8 cellular contexts compared by ENCODE assay signal in genomic region chr20:60057866-60058807, GRCh38.
DNase-seq lines count a peak whose midpoint lies in the region; ATAC-seq and TF ChIP-seq lines count a peak whose summit lies in the region.

No MANE protein-coding gene starts in this region.

- no peak for TF ChIP-seq POLR2A in vagina (IDR thresholded peaks at IDR 0.05)

- no peak for ATAC-seq in GM19452 (IDR thresholded peaks at IDR 0.05; ENCODE audit: unreplicated experiment)
- no peak for ATAC-seq in GM18498 (IDR thresholded peaks at IDR 0.05; ENCODE audit: unreplicated experiment)

- intact Hi-C loops in vagina (cut with DNase I): no loop called here

- peak overlapping the region; percentile 17 for H3K4me3 ChIP-seq in CD8-positive, alpha-beta memory T cell (ENCODE audit: low read length)
- H3K4me3 ChIP-seq in KMS-11 (IDR thresholded peaks at IDR 0.05; ENCODE audit: insufficient read depth, low read depth, low read length): no peak overlapping the region
- H3K4me3 ChIP-seq in mononuclear cell (ENCODE audit: low read length): peak overlapping the region; percentile 10
- H3K4me3 ChIP-seq in vagina: no peak overlapping the region

- H4K20me1 ChIP-seq in KMS-11 (ENCODE audit: insufficient read depth): no peaks in the 10 kb centered on the region

- H3K4me3 Mint-ChIP-seq in CD8-positive, alpha-beta memory T cell: peak overlapping the region; percentile 43 to 92 (median 81)

- H3K36me3 Mint-ChIP-seq in CD8-positive, alpha-beta memory T cell: no peaks in the 10 kb centered on the region

- TF ChIP-seq CTCF in KMS-11 (conservative IDR thresholded peaks at IDR 0.05; ENCODE audit: low read depth, low read length) (no peak), vagina (IDR thresholded peaks at IDR 0.05) (no peak)

- H3K27ac Mint-ChIP-seq in CD8-positive, alpha-beta memory T cell: peak overlapping the region; percentile 55 to 92 (median 87)

- CTCF ChIA-PET in CD8-positive, alpha-beta memory T cell (lab: Charles Lee): interaction anchor here (1.0 to 3.6 kb wide), 11 partner anchors 10 to 1838 kb away, joined by 3 to 23 read pairs (median 5); partner anchors contain the start of genes FAM217B and PPP1R3D

- peaks cover 55% of the 10 kb centered on the region for H3K4me1 ChIP-seq in CD8-positive, alpha-beta memory T cell (ENCODE audit: insufficient read depth, low read length)
- H3K4me1 ChIP-seq in KMS-11 (ENCODE audit: low read depth, poor library complexity, severe bottlenecking) (no peaks in the 10 kb centered on the region), mononuclear cell (ENCODE audit: insufficient read depth, low read length) (peaks cover 71% of the 10 kb centered on the region), vagina (peaks cover 30% of the 10 kb centered on the region)

- H2AFZ ChIP-seq in KMS-11 (ENCODE audit: low read depth): peak overlapping the region; percentile 39; the same call in 1 of the 2 replicates

- no peaks in the 10 kb centered on the region for H3K27me3 ChIP-seq in CD8-positive, alpha-beta memory T cell (ENCODE audit: insufficient read depth, low read length, poor library complexity, severe bottlenecking)
- H3K27me3 ChIP-seq in KMS-11 (ENCODE audit: insufficient read depth, low read depth) (no peaks in the 10 kb centered on the region), mononuclear cell (ENCODE audit: insufficient read depth, low read length) (no peaks in the 10 kb centered on the region), vagina (no peaks in the 10 kb centered on the region)

- no peaks in the 10 kb centered on the region for H3K27me3 Mint-ChIP-seq in CD8-positive, alpha-beta memory T cell

- peak; percentile 11 to 53 (median 19) for DNase-seq in CD8-positive, alpha-beta memory T cell
- DNase-seq in SIG-M5 treated with dmso at 0.1 percent for 504 hours (lab: John Stamatoyannopoulos, UW; ENCODE audit: unreplicated experiment) (peak; percentile 98), cerebellar cortex (ENCODE audit: low spot score) (peak; percentile 4), vagina (ENCODE audit: extremely low spot score in 2 of 2) (peak in 1 of 2 donors; percentile 81)

- no peaks in the 10 kb centered on the region for H3K36me3 ChIP-seq in CD8-positive, alpha-beta memory T cell (ENCODE audit: insufficient read depth, low read length)
- H3K36me3 ChIP-seq in KMS-11 (ENCODE audit: insufficient read depth) (no peaks in the 10 kb centered on the region), vagina (no peaks in the 10 kb centered on the region)

- POLR2A ChIA-PET in CD8-positive, alpha-beta memory T cell (lab: Charles Lee): no interaction called here

- no peaks in the 10 kb centered on the region for H3K9me3 ChIP-seq in CD8-positive, alpha-beta memory T cell (ENCODE audit: low read length)
- H3K9me3 ChIP-seq in mononuclear cell (ENCODE audit: low read depth, low read length): no peaks in the 10 kb centered on the region
- no peaks in the 10 kb centered on the region for H3K9me3 ChIP-seq in vagina

- no peak overlapping the region for H3K9ac ChIP-seq in KMS-11

- H3K79me2 ChIP-seq in KMS-11 (ENCODE audit: insufficient read depth, low read depth): no peaks in the 10 kb centered on the region

- H3K4me1 Mint-ChIP-seq in CD8-positive, alpha-beta memory T cell: peaks cover 52 to 59% (median 53%) of the 10 kb centered on the region in 3 donors

- H3K9me3 Mint-ChIP-seq in CD8-positive, alpha-beta memory T cell: no peaks in the 10 kb centered on the region

- no peak overlapping the region for H3K4me2 ChIP-seq in KMS-11

- peak overlapping the region; percentile 47 for H3K27ac ChIP-seq in CD8-positive, alpha-beta memory T cell (ENCODE audit: low read depth, low read length)
- H3K27ac ChIP-seq in KMS-11: no peak overlapping the region
- peak overlapping the region; percentile 34 for H3K27ac ChIP-seq in vagina

Comparison
In these comparisons a context has a peak if more than half of its experiments do, and no peak if none do; other contexts are left out.
1. H3K4me3 ChIP-seq: peak in CD8-positive, alpha-beta memory T cell (single experiment) and mononuclear cell (single experiment); none in KMS-11 (single experiment) and vagina (0 of 2).